Comparison of ENCODE assay signal across 8 cellular contexts in genomic region chr1:226002667-226003501, GRCh38.
DNase-seq lines count a peak whose midpoint lies in the region; ATAC-seq lines count a peak whose summit lies in the region.

No MANE protein-coding gene starts in this region.

- intact Hi-C loops in head of caudate nucleus (cut with DNase I) = no loop called here

- no peak for ATAC-seq in GM19324 (IDR thresholded peaks at IDR 0.05; ENCODE audit: low FRiP score, unreplicated experiment)
- ATAC-seq in GM19463 (IDR thresholded peaks at IDR 0.05; ENCODE audit: unreplicated experiment) = no peak

- DNase-seq in activated effector memory CD4-positive, alpha-beta T cell treated with anti-CD3 and anti-CD28 coated beads, Interleukin-2, amount 50 U/mL, for 16 hours = peak; percentile 62
- no peak for DNase-seq in activated effector memory CD4-positive, alpha-beta T cell treated with Interleukin-2 at 50 U/mL for 16 hours
- DNase-seq in NCI-H2171 (lab: John Stamatoyannopoulos, UW) = peak; percentile 44
- peak; percentile 37 for DNase-seq in activated T-cell treated with anti-CD3 and anti-CD28 coated beads, Interleukin-2, amount 50 U/mL, for 1 hour
- peak in 34 of 42 donors; percentile 12 to 74 (median 32) for DNase-seq in head of caudate nucleus
- peak; percentile 83 for DNase-seq in retina
